In genomic region chr3:24374801-24375200, GRCh38 we compare ENCODE assay signal across 21 cellular contexts.
A peak's percentile ranks its signal among the peaks of the same experiment; 100 is the strongest.
DNase-seq lines count a peak whose midpoint lies in the region; ATAC-seq, FAIRE-seq and TF ChIP-seq lines count a peak whose summit lies in the region.
"Had no signal": no experiment of that assay in that cellular context is flagged by ENCODE, and none has a peak within 500 bp of the region (broad histone marks: within the 10 kb centered on the region; RNA-seq: fewer than 3 reads in every experiment).

No MANE protein-coding gene starts in this region.

- TF ChIP-seq CTCF in HepG2 (CRISPR knock-in tag; IDR thresholded peaks at IDR 0.05) (no peak), right lobe of liver (IDR thresholded peaks at IDR 0.05) (no peak), hepatocyte (IDR thresholded peaks at IDR 0.05; ENCODE audit: poor library complexity) (no peak), nephron (IDR thresholded peaks at IDR 0.05; ENCODE audit: unreplicated experiment in 3 of 3) (no peak), progenitor cell of endocrine pancreas (IDR thresholded peaks at IDR 0.05; ENCODE audit: unreplicated experiment) (no peak)

- FAIRE-seq in HepG2 (lab: Jason Lieb, UNC), result no peak

- peaks cover 10% of the 10 kb centered on the region for H3K79me2 ChIP-seq in HepG2 (ENCODE audit: insufficient read depth, low read length)
- peaks cover 69% of the 10 kb centered on the region for H3K79me2 ChIP-seq in hepatocyte

- DNase-seq in HepG2 (ENCODE audit: low spot score), result no peak
- DNase-seq in right lobe of liver, result no peak
- DNase-seq in hepatocyte (ENCODE audit: low spot score), result no peak
- DNase-seq in progenitor cell of endocrine pancreas (ENCODE audit: low spot score, unreplicated experiment), result no peak
- DNase-seq in mesenteric fat pad (ENCODE audit: low spot score), result no peak
- no peak for DNase-seq in NCI-H446 (lab: John Stamatoyannopoulos, UW)
- no peak for DNase-seq in NCI-H2029 (lab: John Stamatoyannopoulos, UW)
- DNase-seq: BE2C, DMS79, H7, HFFc6, KBM-7, MM.1S, NCI-H1092 treated with DMSO at 0.1 percent for 48 hours, NCI-H1436 treated with DMSO at 0.1 percent for 48 hours, NCI-H1930, NCI-H2227 treated with DMSO at 0.1 percent for 48 hours, NCI-H524 treated with DMSO at 0.1 percent for 48 hours, NCI-H82 had no signal

- BruUV-seq in HepG2 (replicated peaks; lab: Mats Ljungman, UMichigan), result no TSS peak

- peaks cover 41% of the 10 kb centered on the region for H3K4me1 Mint-ChIP-seq in nephron
- peaks cover 25% of the 10 kb centered on the region for H3K4me1 Mint-ChIP-seq in progenitor cell of endocrine pancreas (ENCODE audit: low read depth)

- H2AFZ ChIP-seq in HepG2 (ENCODE audit: low read length), result no peak overlapping the region
- H2AFZ ChIP-seq in hepatocyte, result no peak overlapping the region

- H3K9me3 Mint-ChIP-seq in nephron (no peaks in the 10 kb centered on the region), progenitor cell of endocrine pancreas (ENCODE audit: low read depth) (no peaks in the 10 kb centered on the region)

- ATAC-seq in HepG2 (no peak), right lobe of liver (no peak)
- ATAC-seq: Panc1 had no signal

- CTCF ChIA-PET in HepG2 (lab: Yijun Ruan, JAX; ENCODE audit: low intra/inter-chr PET ratio, low total read pairs), result no interaction called here

- no peak overlapping the region for H3K9ac ChIP-seq in HepG2 (ENCODE audit: insufficient read depth, low read depth, low read length)

- no peaks in the 10 kb centered on the region for H3K36me3 ChIP-seq in HepG2 (replicated peaks in 1 of 2; ENCODE audit: control insufficient read depth in 1 of 2, insufficient read depth in 2 of 2, low read length in 2 of 2)
- no peaks in the 10 kb centered on the region for H3K36me3 ChIP-seq in right lobe of liver
- H3K36me3 ChIP-seq in hepatocyte (replicated peaks; ENCODE audit: insufficient read depth, low read depth), result no peaks in the 10 kb centered on the region
- H3K36me3 ChIP-seq: BE2C had no signal

- H3K9me2 ChIP-seq in hepatocyte (replicated peaks; ENCODE audit: insufficient read depth), result no peaks in the 10 kb centered on the region

- no peak for TF ChIP-seq EP300 in HepG2 (IDR thresholded peaks at IDR 0.05; ENCODE audit: low read depth in 2 of 2, low read length in 2 of 2)
- no peak for TF ChIP-seq EP300 in HepG2 (CRISPR knock-in tag; IDR thresholded peaks at IDR 0.05; ENCODE audit: borderline replicate concordance)

- WGBS in HepG2 (ENCODE audit: low lambda C conversion rate), result 36% methylated on average over 1 of the region's 1 CpG
- WGBS in right lobe of liver (ENCODE audit: insufficient coverage, low coverage, low lambda C conversion rate, missing lambda C conversion rate), result 34% methylated on average over 1 of the region's 1 CpG
- WGBS in hepatocyte (ENCODE audit: low lambda C conversion rate, missing lambda C conversion rate), result 41% methylated on average over 1 of the region's 1 CpG

- in situ Hi-C loops in HepG2 (cut with HindIII; ENCODE audit: extremely low pct_ligation_motif_present, low pct_unique_long_range_greater_than_20kb), result no loop called here

- peak overlapping the region; percentile 80 for H3K27ac ChIP-seq in HepG2 (ENCODE audit: extremely low read length, insufficient read depth, low read length)
- no peak overlapping the region for H3K27ac ChIP-seq in right lobe of liver
- H3K27ac ChIP-seq in hepatocyte, result peak overlapping the region; percentile 81

- TF ChIP-seq POLR2A in HepG2 (IDR thresholded peaks at IDR 0.05; ENCODE audit: insufficient read depth in 1 of 2, low read depth in 2 of 2, low read length in 2 of 2), result no peak
- no peak for TF ChIP-seq POLR2A in right lobe of liver (IDR thresholded peaks at IDR 0.05)

- H3K4me3 ChIP-seq in HepG2 (replicated peaks in 1 of 3; ENCODE audit: insufficient read depth in 1 of 3, low read depth in 2 of 3, low read length in 3 of 3), result no peak overlapping the region; a peak in 1 of 6 replicates
- no peak overlapping the region for H3K4me3 ChIP-seq in right lobe of liver
- no peak overlapping the region for H3K4me3 ChIP-seq in hepatocyte

- H3K4me3 Mint-ChIP-seq in nephron, result no peak overlapping the region
- no peak overlapping the region for H3K4me3 Mint-ChIP-seq in progenitor cell of endocrine pancreas (ENCODE audit: low read depth)
- H3K4me3 Mint-ChIP-seq: HFFc6 had no signal

- H3K27me3 Mint-ChIP-seq in nephron (ENCODE audit: low read depth), result peaks cover 5% of the 10 kb centered on the region
- H3K27me3 Mint-ChIP-seq in progenitor cell of endocrine pancreas, result no peaks in the 10 kb centered on the region

- no peak for TF ChIP-seq RAD21 in HepG2 (CRISPR knock-in tag; IDR thresholded peaks at IDR 0.05)

- H3K27ac Mint-ChIP-seq in nephron, result peak overlapping the region; percentile 58 to 90 (median 65)
- H3K27ac Mint-ChIP-seq in progenitor cell of endocrine pancreas, result no peak overlapping the region
- H3K27ac Mint-ChIP-seq: HFFc6 had no signal

- H3K36me3 Mint-ChIP-seq in nephron (ENCODE audit: low read depth), result no peaks in the 10 kb centered on the region
- H3K36me3 Mint-ChIP-seq in progenitor cell of endocrine pancreas (ENCODE audit: insufficient read depth), result no peaks in the 10 kb centered on the region

- POLR2A ChIA-PET in HepG2 (lab: Yijun Ruan, JAX), result interaction anchor here (2.3 to 3.1 kb wide), 2 partner anchors 76 to 121 kb away, joined by 15 to 20 read pairs; partner anchors contain the start of gene THRB

- H3K27me3 ChIP-seq in HepG2 (ENCODE audit: control insufficient read depth in 1 of 2, insufficient read depth in 2 of 2, low read length in 2 of 2) (no peaks in the 10 kb centered on the region), right lobe of liver (no peaks in the 10 kb centered on the region), hepatocyte (no peaks in the 10 kb centered on the region)
- H3K27me3 ChIP-seq: BE2C had no signal

- peak overlapping the region; percentile 55 for H3K4me2 ChIP-seq in HepG2 (ENCODE audit: low read depth, low read length)
- H3K4me2 ChIP-seq in hepatocyte, result peak overlapping the region; percentile 12

- H3K4me1 ChIP-seq in HepG2 (ENCODE audit: insufficient read depth, low read length) (peaks cover 61% of the 10 kb centered on the region), right lobe of liver (peaks cover 0 to 37% (median 9%) of the 10 kb centered on the region in 4 donors), hepatocyte (ENCODE audit: insufficient read depth) (peaks cover 38% of the 10 kb centered on the region)
- H3K4me1 ChIP-seq: BE2C had no signal

- intact Hi-C loops in HepG2 (cut with micrococcal nuclease; ENCODE audit: unreplicated experiment), result loop anchor here (10.0 kb wide), 1 partner anchor 110 kb away; no protein-coding TSS in a partner anchor
- intact Hi-C loops in right lobe of liver (cut with DNase I), result no loop called here

- H3K9me3 ChIP-seq in HepG2 (ENCODE audit: low read length), result no peaks in the 10 kb centered on the region
- H3K9me3 ChIP-seq in right lobe of liver, result no peaks in the 10 kb centered on the region
- H3K9me3 ChIP-seq in hepatocyte (ENCODE audit: low read depth), result no peaks in the 10 kb centered on the region
- H3K9me3 ChIP-seq: BE2C had no signal

- H4K20me1 ChIP-seq in HepG2 (ENCODE audit: insufficient read depth, low read length) (no peaks in the 10 kb centered on the region), hepatocyte (ENCODE audit: insufficient read depth, poor library complexity, severe bottlenecking) (no peaks in the 10 kb centered on the region)

TF ChIP-seq in HepG2, 621 proteins besides CTCF, POLR2A, EP300 and RAD21:
- TF ChIP-seq SOX5 (CRISPR knock-in tag; IDR thresholded peaks at IDR 0.05; ENCODE audit: borderline replicate concordance) (peak; percentile 19; the same call in 1 of the 2 replicates), TRAFD1 (CRISPR knock-in tag; IDR thresholded peaks at IDR 0.05; ENCODE audit: borderline replicate concordance) (no peak)

Comparison
In these comparisons a context has a peak if more than half of its experiments do, and no peak if none do; other contexts are left out.
1. H3K27ac ChIP-seq: peak in HepG2 (single experiment) and hepatocyte (single experiment); none in right lobe of liver (0 of 3).